ENCODE assay signal across 8 cellular contexts in the genomic region with DNA sequence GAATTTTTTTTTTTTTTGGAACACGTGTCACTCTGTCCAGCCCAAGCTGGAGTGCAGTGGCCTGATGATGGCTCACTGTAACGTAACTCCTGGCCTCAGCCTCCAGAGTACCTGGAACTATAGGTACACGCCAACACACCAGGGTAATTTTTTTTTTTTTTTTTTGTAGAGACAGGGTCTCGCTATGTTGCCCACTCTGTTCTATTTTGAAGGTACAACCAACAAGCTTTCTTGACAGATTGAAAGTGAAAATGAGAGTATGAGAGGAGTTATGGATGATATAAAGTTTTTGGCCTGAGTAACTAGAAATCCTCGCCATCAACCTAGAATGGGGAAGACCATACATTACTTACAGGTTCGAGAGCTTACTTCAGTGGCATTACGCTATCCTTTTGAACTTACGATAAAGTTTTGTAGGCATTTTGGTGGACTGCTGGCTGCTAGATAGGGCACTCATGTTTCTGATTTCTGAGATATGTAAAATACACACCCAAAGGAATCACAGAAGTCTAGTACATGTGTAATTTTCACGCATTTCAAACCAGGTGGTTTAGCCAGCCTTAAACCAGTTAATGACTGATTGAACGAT. TPM values are rescaled to one million over a fixed set of nuclear protein-coding genes. Genes with fewer than 3 reads are reported as not detected.
A peak's percentile ranks its signal among the peaks of the same experiment; 100 is the strongest.
DNase-seq lines count a peak whose midpoint lies in the region; ATAC-seq, FAIRE-seq and TF ChIP-seq lines count a peak whose summit lies in the region.

No MANE protein-coding gene starts in this region.

- H3K4me1 ChIP-seq in HUES48 (ENCODE audit: control insufficient read depth, insufficient read depth, low read length): peaks cover 17% of the 10 kb centered on the region
- H3K4me1 ChIP-seq in keratinocyte (ENCODE audit: control insufficient read depth, extremely low read depth, insufficient read depth, low read length): peaks cover 25% of the 10 kb centered on the region

- H3K9ac ChIP-seq in HUES48 (ENCODE audit: low read depth, low read length) (no peak overlapping the region; the same call in 1 of the 2 replicates), keratinocyte (ENCODE audit: control insufficient read depth, extremely low read depth, insufficient read depth, low read length) (peak overlapping the region; percentile 92)

- dilution Hi-C loops in keratinocyte (cut with MboI; ENCODE audit: extremely low pct_ligation_motif_present, low sequenced_read_pairs): no loop called here

- ATAC-seq in GM19467 (IDR thresholded peaks at IDR 0.05; ENCODE audit: unreplicated experiment): peak; percentile 6
- ATAC-seq in activated naive CD4-positive, alpha-beta T cell treated with anti-CD3 and anti-CD28 coated beads, Interleukin-2, amount 50 U/mL, for 72 hours: peak; percentile 18 to 19
- ATAC-seq in stimulated activated naive B cell treated with anti-CD40 and anti-IgM and Interleukin-4, amounts not matched to agents 10 μg/mL and 1 μg/mL and 100 μg/mL, for 72 hours (replicated peaks): peak; percentile 16 to 17

- H3K27me3 ChIP-seq in HUES48 (ENCODE audit: control insufficient read depth, insufficient read depth, low read length) (no peaks in the 10 kb centered on the region), keratinocyte (ENCODE audit: control insufficient read depth, extremely low read depth, insufficient read depth, low read length) (no peaks in the 10 kb centered on the region)

- H2AFZ ChIP-seq in keratinocyte (ENCODE audit: control insufficient read depth, low read length): peak overlapping the region; percentile 12

- peaks cover 13 to 34% of the 10 kb centered on the region in 2 donors for H3K4me1 Mint-ChIP-seq in stimulated activated naive B cell treated with anti-CD40 and anti-IgM and Interleukin-4, amounts not matched to agents 10 μg/mL and 1 μg/mL and 100 μg/mL, for 72 hours

- peaks cover 38% of the 10 kb centered on the region for H3K79me2 ChIP-seq in keratinocyte (ENCODE audit: control insufficient read depth, insufficient read depth, low read length)

- no peaks in the 10 kb centered on the region for H3K27me3 Mint-ChIP-seq in stimulated activated naive B cell treated with anti-CD40 and anti-IgM and Interleukin-4, amounts not matched to agents 10 μg/mL and 1 μg/mL and 100 μg/mL, for 72 hours

- no peak for TF ChIP-seq CTCF in keratinocyte (optimal IDR thresholded peaks at IDR 0.05 in 1 of 3, IDR thresholded peaks at IDR 0.05 in 1 of 3, conservative IDR thresholded peaks at IDR 0.05 in 1 of 3; ENCODE audit: extremely low read depth in 1 of 3, insufficient read depth in 2 of 3, low read length in 3 of 3)

- H3K4me3 ChIP-seq in HUES48 (ENCODE audit: low read depth, low read length) (peak overlapping the region; percentile 92), keratinocyte (ENCODE audit: control insufficient read depth in 2 of 3, extremely low read depth in 1 of 3, insufficient read depth in 2 of 3, low read depth in 1 of 3, low read length in 3 of 3) (peak overlapping the region; percentile 62 to 99 (median 67))

- peak; percentile 26 for FAIRE-seq in keratinocyte (lab: Jason Lieb, UNC)

- no peaks in the 10 kb centered on the region for H3K9me1 ChIP-seq in keratinocyte (ENCODE audit: control insufficient read depth, extremely low read depth, insufficient read depth, low read length)

- H3K27ac Mint-ChIP-seq in activated naive CD4-positive, alpha-beta T cell treated with anti-CD3 and anti-CD28 coated beads, Interleukin-2, amount 50 U/mL, for 72 hours: peak overlapping the region; percentile 94 to 95
- H3K27ac Mint-ChIP-seq in stimulated activated naive B cell treated with anti-CD40 and anti-IgM and Interleukin-4, amounts not matched to agents 10 μg/mL and 1 μg/mL and 100 μg/mL, for 72 hours: peak overlapping the region; percentile 95

- H3K9me3 Mint-ChIP-seq in activated naive CD4-positive, alpha-beta T cell treated with anti-CD3 and anti-CD28 coated beads, Interleukin-2, amount 50 U/mL, for 72 hours: no peaks in the 10 kb centered on the region
- H3K9me3 Mint-ChIP-seq in stimulated activated naive B cell treated with anti-CD40 and anti-IgM and Interleukin-4, amounts not matched to agents 10 μg/mL and 1 μg/mL and 100 μg/mL, for 72 hours: no peaks in the 10 kb centered on the region

- H3K36me3 Mint-ChIP-seq in activated naive CD4-positive, alpha-beta T cell treated with anti-CD3 and anti-CD28 coated beads, Interleukin-2, amount 50 U/mL, for 72 hours: peaks cover 18 to 30% of the 10 kb centered on the region in 2 donors
- peaks cover 9 to 23% of the 10 kb centered on the region in 2 donors for H3K36me3 Mint-ChIP-seq in stimulated activated naive B cell treated with anti-CD40 and anti-IgM and Interleukin-4, amounts not matched to agents 10 μg/mL and 1 μg/mL and 100 μg/mL, for 72 hours

- H3K9me3 ChIP-seq in HUES48 (ENCODE audit: control insufficient read depth, insufficient read depth, low read length): no peaks in the 10 kb centered on the region
- no peaks in the 10 kb centered on the region for H3K9me3 ChIP-seq in keratinocyte (ENCODE audit: control insufficient read depth, low read depth, low read length)

- H4K20me1 ChIP-seq in keratinocyte (ENCODE audit: control insufficient read depth, extremely low read depth, insufficient read depth, low read length): no peaks in the 10 kb centered on the region

- DNase-seq in ELF-1 (ENCODE audit: low read depth, low spot score) (peak; percentile 19), keratinocyte (ENCODE audit: low read depth, low spot score) (no peak), NCI-H1930 (lab: John Stamatoyannopoulos, UW) (no peak), putamen (ENCODE audit: low spot score) (no peak)
- no peak for DNase-seq in activated naive CD4-positive, alpha-beta T cell treated with anti-CD3 and anti-CD28 coated beads, Interleukin-2, amount 50 U/mL, for 72 hours (ENCODE audit: low spot score in 2 of 2)
- DNase-seq in stimulated activated naive B cell treated with anti-CD40 and anti-IgM and Interleukin-4, amounts not matched to agents 10 μg/mL and 1 μg/mL and 100 μg/mL, for 72 hours: no peak

- peak overlapping the region; percentile 79 for H3K4me2 ChIP-seq in keratinocyte (ENCODE audit: control insufficient read depth, extremely low read depth, insufficient read depth, low read depth, low read length)

- H3K36me3 ChIP-seq in HUES48 (ENCODE audit: control insufficient read depth, insufficient read depth, low read length) (no peaks in the 10 kb centered on the region), keratinocyte (ENCODE audit: control insufficient read depth in 2 of 2, extremely low read depth in 1 of 2, insufficient read depth in 2 of 2, low read length in 2 of 2) (no peaks in the 10 kb centered on the region)

- H3K4me3 Mint-ChIP-seq in stimulated activated naive B cell treated with anti-CD40 and anti-IgM and Interleukin-4, amounts not matched to agents 10 μg/mL and 1 μg/mL and 100 μg/mL, for 72 hours: peak overlapping the region; percentile 85 to 90

- H3K27ac ChIP-seq in HUES48 (ENCODE audit: low read depth, low read length): no peak overlapping the region
- peak overlapping the region; percentile 70 for H3K27ac ChIP-seq in keratinocyte (ENCODE audit: control insufficient read depth, insufficient read depth, low read length)

RNA-seq across cellular contexts. Expression of gene CDC42SE2, which starts 0.8 kb away (rescaled TPM):
- total RNA-seq in activated naive CD4-positive, alpha-beta T cell treated with anti-CD3 and anti-CD28 coated beads, Interleukin-2, amount 50 U/mL, for 72 hours: 100 to 1,000 TPM in 1 of 2 donors, 10 to 100 TPM in 1; 84.6 to 102 TPM
- 18.9 to 32.5 TPM (median 26.6 TPM) in 3 replicates for polyA plus RNA-seq in keratinocyte
- 24.6 TPM for polyA plus RNA-seq in keratinocyte (2011; ENCODE audit: low read depth)
- polyA plus RNA-seq in keratinocyte (2011; cell fraction: cytosol; rRNA removed): 18.5 and 31.2 TPM in 2 replicates
- polyA plus RNA-seq in keratinocyte (2011; cell fraction: nucleus; rRNA removed): 13.8 and 18.6 TPM in 2 replicates
- 16.2 and 23.0 TPM in 2 replicates for polyA plus RNA-seq in keratinocyte (2012; ENCODE audit: low replicate concordance)
- polyA minus RNA-seq in keratinocyte: 8.4 to 38.7 TPM (median 18.1 TPM) in 3 replicates
- polyA minus RNA-seq in keratinocyte (2011; cell fraction: cytosol; rRNA and poly(A)+ RNA removed): 29.9 TPM
- 14.4 and 25.3 TPM in 2 replicates for polyA minus RNA-seq in keratinocyte (2011; cell fraction: nucleus; rRNA and poly(A)+ RNA removed)
